ENCODE assay signal across 14 cellular contexts in the genomic region with DNA sequence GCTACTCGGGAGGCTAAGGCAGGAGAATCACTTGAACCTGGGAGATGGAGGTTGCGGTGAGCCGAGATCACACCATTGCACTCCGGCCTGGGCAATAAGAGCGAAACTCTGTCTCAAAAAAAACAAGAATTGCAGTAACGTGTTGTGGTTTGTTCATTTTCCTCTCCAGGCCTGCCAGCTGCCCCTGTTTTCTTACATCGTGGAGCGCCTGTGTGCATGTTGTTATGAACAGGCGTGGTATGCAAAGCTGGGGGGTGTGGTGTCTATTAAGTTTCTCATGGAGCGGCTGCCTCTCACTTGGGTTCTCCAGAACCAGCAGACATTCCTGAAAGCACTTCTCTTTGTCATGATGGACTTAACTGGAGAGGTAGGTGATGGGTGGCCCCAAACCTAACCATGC.
DNase-seq lines count a peak whose midpoint lies in the region; ATAC-seq and TF ChIP-seq lines count a peak whose summit lies in the region.
"Had no signal": no experiment of that assay in that cellular context is flagged by ENCODE, and none has a peak within 500 bp of the region (broad histone marks: within the 10 kb centered on the region; RNA-seq: fewer than 3 reads in every experiment).

No MANE protein-coding gene starts in this region.

- DNase-seq in GM06990 (ENCODE audit: extremely low read depth, insufficient read length) (no peak), middle frontal gyrus (ENCODE audit: extremely low spot score, low spot score) (no peak), HuH-7 (ENCODE audit: low spot score) (no peak), NCI-H446 (lab: John Stamatoyannopoulos, UW) (no peak)
- DNase-seq: cerebellar nuclear complex; NCI-H1417 treated with DMSO at 0.1 percent for 48 hours; stimulated activated CD4-positive, alpha-beta T cell treated with anti-CD3 and anti-CD28 coated beads, Interleukin-1b, Interleukin-23, amount 100 ng/mL, for 48 hours; stimulated activated naive CD4-positive, alpha-beta T cell had no signal

- no peak overlapping the region for H3K9ac ChIP-seq in duodenal mucosa (ENCODE audit: low read depth in 1 of 2, low read length in 2 of 2)

- H3K4me1 ChIP-seq in duodenal mucosa (ENCODE audit: control insufficient read depth in 1 of 2, insufficient read depth in 2 of 2, low read length in 2 of 2): no peaks in the 10 kb centered on the region
- H3K4me1 ChIP-seq: esophagus muscularis mucosa, prostate gland had no signal

- H3K4me3 ChIP-seq in GM06990 (replicated peaks; ENCODE audit: low read depth, low read length) (peak overlapping the region; percentile 21), duodenal mucosa (ENCODE audit: low read depth in 1 of 2, low read length in 2 of 2) (no peak overlapping the region)
- H3K4me3 ChIP-seq: esophagus muscularis mucosa, prostate gland had no signal

- H3K36me3 ChIP-seq in GM06990 (ENCODE audit: control insufficient read depth, insufficient read depth, low read length) (peaks cover 30% of the 10 kb centered on the region), duodenal mucosa (ENCODE audit: control insufficient read depth in 1 of 2, insufficient read depth in 2 of 2, low read length in 2 of 2) (peaks cover 53 to 85% of the 10 kb centered on the region in 2 donors)

- no peak for TF ChIP-seq CTCF in GM06990 (IDR thresholded peaks at IDR 0.05; ENCODE audit: insufficient read depth, low read length, poor library complexity, severe bottlenecking)

- H3K27ac ChIP-seq in duodenal mucosa (ENCODE audit: low read depth, low read length): peak overlapping the region; percentile 41
- H3K27ac ChIP-seq: esophagus muscularis mucosa, prostate gland had no signal

- no peaks in the 10 kb centered on the region for H3K9me3 ChIP-seq in duodenal mucosa (ENCODE audit: control insufficient read depth in 1 of 2, low read length in 2 of 2)
- H3K9me3 ChIP-seq: esophagus muscularis mucosa, prostate gland had no signal

- ATAC-seq in GM19455 (IDR thresholded peaks at IDR 0.05; ENCODE audit: unreplicated experiment): peak; percentile 69
- peak; percentile 64 for ATAC-seq in HG03280 (IDR thresholded peaks at IDR 0.05; ENCODE audit: unreplicated experiment)
- ATAC-seq in GM21717 (IDR thresholded peaks at IDR 0.05; ENCODE audit: unreplicated experiment): no peak

- H3K27me3 ChIP-seq in GM06990 (replicated peaks; ENCODE audit: control insufficient read depth, insufficient read depth, low read length) (no peaks in the 10 kb centered on the region), duodenal mucosa (ENCODE audit: control insufficient read depth in 1 of 2, insufficient read depth in 2 of 2, low read length in 2 of 2) (no peaks in the 10 kb centered on the region)
- H3K27me3 ChIP-seq: esophagus muscularis mucosa had no signal
